34 cellular contexts compared by ENCODE assay signal in genomic region chr6:52186075-52186474, GRCh38. TPM values are rescaled to one million over a fixed set of nuclear protein-coding genes. Genes with fewer than 3 reads are reported as not detected.
A peak's percentile ranks its signal among the peaks of the same experiment; 100 is the strongest.
DNase-seq lines count a peak whose midpoint lies in the region; ATAC-seq and TF ChIP-seq lines count a peak whose summit lies in the region.
"Had no signal": no experiment of that assay in that cellular context is flagged by ENCODE, and none has a peak within 500 bp of the region (broad histone marks: within the 10 kb centered on the region; RNA-seq: fewer than 3 reads in every experiment).

IL17A (plus strand) TSS chr6:52186375; CDS start chr6:52186432, 57 bp downstream.

- intact Hi-C loops in CD4-positive, alpha-beta T cell (cut with DNase I, micrococcal nuclease), result no loop called here

- H3K4me1 Mint-ChIP-seq in CD4-positive, alpha-beta T cell (ENCODE audit: low read depth), result peaks cover 3% of the 10 kb centered on the region
- H3K4me1 Mint-ChIP-seq in IgD-negative memory B cell (no peaks in the 10 kb centered on the region), nephron progenitor cell (peaks cover 11% of the 10 kb centered on the region)
- H3K4me1 Mint-ChIP-seq in activated CD8-positive, alpha-beta memory T cell treated with anti-CD3 and anti-CD28 coated beads, Interleukin-2, amount 10 ng/mL, durations not matched to agents 7 days and 5 days, result peaks cover 4% of the 10 kb centered on the region

- DNase-seq in CD4-positive, alpha-beta T cell, result no peak
- no peak for DNase-seq in nephron progenitor cell
- no peak for DNase-seq in activated CD8-positive, alpha-beta memory T cell treated with anti-CD3 and anti-CD28 coated beads, Interleukin-2, amount 10 ng/mL, durations not matched to agents 7 days and 5 days
- DNase-seq: activated CD4-positive, alpha-beta T cell treated with anti-CD3 and anti-CD28 coated beads for 1 hour; activated CD8-positive, alpha-beta T cell treated with anti-CD3 and anti-CD28 coated beads, Interleukin-2, amount 10 ng/mL, durations not matched to agents 7 days and 5 days; activated gamma-delta T cell; activated T-cell treated with anti-CD3 and anti-CD28 coated beads for 4 hours; caudate nucleus; CD4-positive, CD25-positive, alpha-beta regulatory T cell; esophagus squamous epithelium; NCI-H1092; NCI-H1930; NCI-H226; NCI-H774; OCI-M1; ovary; retina; stomach; thyroid gland had no signal

- no peak within 1 kb of the TSS for H3K27ac Mint-ChIP-seq in CD4-positive, alpha-beta T cell
- H3K27ac Mint-ChIP-seq in IgD-negative memory B cell (peak within 1 kb of the TSS in 2 of 3 donors; percentile 16 to 51), nephron progenitor cell (no peak within 1 kb of the TSS)
- H3K27ac Mint-ChIP-seq in activated CD8-positive, alpha-beta memory T cell treated with anti-CD3 and anti-CD28 coated beads, Interleukin-2, amount 10 ng/mL, durations not matched to agents 7 days and 5 days, result no peak within 1 kb of the TSS
- H3K27ac Mint-ChIP-seq: activated CD8-positive, alpha-beta T cell treated with anti-CD3 and anti-CD28 coated beads, Interleukin-2, amount 10 ng/mL, durations not matched to agents 7 days and 5 days; CD4-positive, CD25-positive, alpha-beta regulatory T cell; dendritic cell treated with granulocyte-macrophage colony-stimulating factor and Interleukin-4, amounts not matched to agents 40 ng/mL and 50 ng/mL, for 4 days; nephron had no signal

- no peaks in the 10 kb centered on the region for H3K36me3 Mint-ChIP-seq in CD4-positive, alpha-beta T cell (ENCODE audit: low read depth)
- H3K36me3 Mint-ChIP-seq in IgD-negative memory B cell (no peaks in the 10 kb centered on the region), nephron progenitor cell (ENCODE audit: low read depth) (no peaks in the 10 kb centered on the region)
- no peaks in the 10 kb centered on the region for H3K36me3 Mint-ChIP-seq in activated CD8-positive, alpha-beta memory T cell treated with anti-CD3 and anti-CD28 coated beads, Interleukin-2, amount 10 ng/mL, durations not matched to agents 7 days and 5 days
- H3K36me3 Mint-ChIP-seq: CD4-positive, CD25-positive, alpha-beta regulatory T cell had no signal

- TF ChIP-seq CTCF in CD4-positive, alpha-beta T cell (IDR thresholded peaks at IDR 0.05), result no peak
- no peak for TF ChIP-seq CTCF in nephron progenitor cell (IDR thresholded peaks at IDR 0.05)

- peaks cover 17% of the 10 kb centered on the region for H3K27me3 Mint-ChIP-seq in CD4-positive, alpha-beta T cell
- H3K27me3 Mint-ChIP-seq in IgD-negative memory B cell, result peaks cover 15% of the 10 kb centered on the region
- H3K27me3 Mint-ChIP-seq in nephron progenitor cell (ENCODE audit: low read depth, poor library complexity), result peaks cover 3% of the 10 kb centered on the region
- H3K27me3 Mint-ChIP-seq in activated CD8-positive, alpha-beta memory T cell treated with anti-CD3 and anti-CD28 coated beads, Interleukin-2, amount 10 ng/mL, durations not matched to agents 7 days and 5 days, result peaks cover 80% of the 10 kb centered on the region

- H3K27ac ChIP-seq in CD4-positive, alpha-beta T cell (ENCODE audit: low read depth, low read length), result no peak within 1 kb of the TSS
- H3K27ac ChIP-seq: esophagus squamous epithelium, hepatocyte, ovary, skin epidermis, stomach, thyroid gland, vagina had no signal

- peak within 1 kb of the TSS; percentile 32 for H3K4me3 Mint-ChIP-seq in CD4-positive, alpha-beta T cell
- H3K4me3 Mint-ChIP-seq in IgD-negative memory B cell (no peak within 1 kb of the TSS), nephron progenitor cell (no peak within 1 kb of the TSS)
- H3K4me3 Mint-ChIP-seq in activated CD8-positive, alpha-beta memory T cell treated with anti-CD3 and anti-CD28 coated beads, Interleukin-2, amount 10 ng/mL, durations not matched to agents 7 days and 5 days, result no peak within 1 kb of the TSS
- H3K4me3 Mint-ChIP-seq: activated CD8-positive, alpha-beta T cell treated with anti-CD3 and anti-CD28 coated beads, Interleukin-2, amount 10 ng/mL, durations not matched to agents 7 days and 5 days; CD4-positive, CD25-positive, alpha-beta regulatory T cell; dendritic cell treated with granulocyte-macrophage colony-stimulating factor and Interleukin-4, amounts not matched to agents 40 ng/mL and 50 ng/mL, for 4 days; nephron had no signal

- POLR2A ChIA-PET in CD4-positive, alpha-beta T cell (lab: Charles Lee), result no interaction called here

- no peak for ATAC-seq in CD4-positive, alpha-beta T cell (ENCODE audit: poor library complexity)
- ATAC-seq in GM19328 (IDR thresholded peaks at IDR 0.05; ENCODE audit: unreplicated experiment), result peak; percentile 23
- peak; percentile 31 for ATAC-seq in HG02759 (IDR thresholded peaks at IDR 0.05; ENCODE audit: unreplicated experiment)
- ATAC-seq in GM18873 (IDR thresholded peaks at IDR 0.05; ENCODE audit: low FRiP score, unreplicated experiment), result no peak
- no peak for ATAC-seq in GM18517 (IDR thresholded peaks at IDR 0.05; ENCODE audit: unreplicated experiment)
- no peak for ATAC-seq in activated CD8-positive, alpha-beta memory T cell treated with anti-CD3 and anti-CD28 coated beads, Interleukin-2, amount 10 ng/mL, durations not matched to agents 7 days and 5 days
- ATAC-seq: activated CD8-positive, alpha-beta T cell treated with anti-CD3 and anti-CD28 coated beads, Interleukin-2, amount 10 ng/mL, durations not matched to agents 7 days and 5 days had no signal

- no peaks in the 10 kb centered on the region for H3K9me3 Mint-ChIP-seq in CD4-positive, alpha-beta T cell
- H3K9me3 Mint-ChIP-seq in IgD-negative memory B cell, result no peaks in the 10 kb centered on the region
- H3K9me3 Mint-ChIP-seq in nephron progenitor cell, result no peaks in the 10 kb centered on the region
- no peaks in the 10 kb centered on the region for H3K9me3 Mint-ChIP-seq in activated CD8-positive, alpha-beta memory T cell treated with anti-CD3 and anti-CD28 coated beads, Interleukin-2, amount 10 ng/mL, durations not matched to agents 7 days and 5 days (ENCODE audit: low read depth)
- H3K9me3 Mint-ChIP-seq: dendritic cell treated with granulocyte-macrophage colony-stimulating factor and Interleukin-4, amounts not matched to agents 40 ng/mL and 50 ng/mL, for 4 days; nephron had no signal

- no peaks in the 10 kb centered on the region for H3K9me3 ChIP-seq in CD4-positive, alpha-beta T cell (ENCODE audit: control insufficient read depth, low read length)
- H3K9me3 ChIP-seq: esophagus squamous epithelium, ovary, stomach, thyroid gland, vagina had no signal

- peaks cover 5% of the 10 kb centered on the region for H3K27me3 ChIP-seq in CD4-positive, alpha-beta T cell (ENCODE audit: control insufficient read depth, insufficient read depth, low read length)
- H3K27me3 ChIP-seq: hepatocyte, ovary, thyroid gland, vagina had no signal

- CTCF ChIA-PET in CD4-positive, alpha-beta T cell (lab: Charles Lee), result no interaction called here
- CTCF ChIA-PET in activated CD8-positive, alpha-beta memory T cell treated with anti-CD3 and anti-CD28 coated beads, Interleukin-2, amount 10 ng/mL, durations not matched to agents 7 days and 5 days (lab: Charles Lee), result no interaction called here

RNA-seq across cellular contexts. Expression of gene IL17A, which starts in this region (rescaled TPM):
- under 1 TPM in 1 of 2 experiments, not detected in 1; 0.14 TPM for total RNA-seq in CD4-positive, alpha-beta T cell
- polyA plus RNA-seq in IgD-negative memory B cell, result not detected
- not detected for total RNA-seq in activated CD8-positive, alpha-beta memory T cell treated with anti-CD3 and anti-CD28 coated beads, Interleukin-2, amount 10 ng/mL, durations not matched to agents 7 days and 5 days
- total RNA-seq: A172; activated CD8-positive, alpha-beta T cell treated with anti-CD3 and anti-CD28 coated beads, Interleukin-2, amount 10 ng/mL, durations not matched to agents 7 days and 5 days; CD4-positive, CD25-positive, alpha-beta regulatory T cell; esophagus squamous epithelium; frontal cortex; hepatocyte; lung microvascular endothelial cell; mucosa of gallbladder; ovary; stomach; T-helper 1 cell treated with Interleukin-12 subunit alpha and Interleukin-12 subunit beta and Interleukin-4 antibody, amounts not matched to agents 30 ng/mL and 1 ng/mL, for 36 hours; thyroid gland; vagina had no signal
- polyA plus RNA-seq: hepatocyte, ovary had no signal

Comparison
In these comparisons a context has a peak if more than half of its experiments do, and no peak if none do; other contexts are left out.
1. ATAC-seq: peak in GM19328 (single experiment) and HG02759 (single experiment); none in CD4-positive, alpha-beta T cell (single experiment), GM18873 (single experiment), GM18517 (single experiment) and activated CD8-positive, alpha-beta memory T cell treated with anti-CD3 and anti-CD28 coated beads, Interleukin-2, amount 10 ng/mL, durations not matched to agents 7 days and 5 days (single experiment).
2. H3K27ac Mint-ChIP-seq: peak in IgD-negative memory B cell (2 of 3); none in CD4-positive, alpha-beta T cell (single experiment), nephron progenitor cell (single experiment) and activated CD8-positive, alpha-beta memory T cell treated with anti-CD3 and anti-CD28 coated beads, Interleukin-2, amount 10 ng/mL, durations not matched to agents 7 days and 5 days (single experiment).